In the genomic region with DNA sequence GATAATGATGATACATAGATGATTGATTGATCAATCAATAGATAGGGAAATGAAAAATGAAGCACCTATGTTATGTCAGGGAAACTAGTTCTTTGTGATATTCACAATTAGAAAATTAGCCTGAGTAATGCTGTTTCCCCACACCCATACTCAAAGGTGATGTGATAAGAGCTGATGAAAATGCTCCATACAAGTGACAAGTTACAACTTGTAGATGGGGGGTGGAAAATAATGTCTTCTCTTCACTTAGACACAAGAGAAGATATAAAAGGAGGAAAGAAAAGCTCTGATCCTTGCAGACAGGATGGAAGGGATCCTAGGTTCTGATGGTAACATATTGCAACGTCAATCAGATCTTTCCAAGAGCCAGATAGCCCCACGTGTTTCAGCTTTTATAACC, we compare ENCODE assay signal across 21 cellular contexts.
"Had no signal": no experiment of that assay in that cellular context is flagged by ENCODE, and none has a peak within 500 bp of the region (broad histone marks: within the 10 kb centered on the region; RNA-seq: fewer than 3 reads in every experiment).

No MANE protein-coding gene starts in this region.

- H3K4me1 ChIP-seq: esophagus muscularis mucosa, gastroesophageal sphincter, heart left ventricle, left lung, lower lobe of right lung had no signal

- DNase-seq: dermis blood vessel endothelial cell; effector CD4-positive, alpha-beta T cell; effector memory CD4-positive, alpha-beta T cell; foreskin melanocyte; heart left ventricle; hypothalamus; immature natural killer cell; left cardiac atrium; left lung; left ventricle myocardium superior; lower lobe of right lung; mucosa of descending colon; naive B cell; naive thymus-derived CD8-positive, alpha-beta T cell had no signal

- ATAC-seq: gastroesophageal sphincter; heart left ventricle; left cardiac atrium; left lung; left ventricle myocardium superior; lower lobe of right lung; mucosa of descending colon; naive thymus-derived CD8-positive, alpha-beta T cell had no signal

- H3K27me3 ChIP-seq: dorsolateral prefrontal cortex, esophagus muscularis mucosa, gastroesophageal sphincter, heart left ventricle, hepatocyte, left lung had no signal

- H3K4me3 ChIP-seq: coronary artery, dorsolateral prefrontal cortex, esophagus muscularis mucosa, gastroesophageal sphincter, heart left ventricle, hepatocyte, left lung, lower lobe of right lung, mucosa of descending colon had no signal

- H3K27ac Mint-ChIP-seq: immature natural killer cell; memory B cell; mesothelial cell of epicardium; naive B cell; naive thymus-derived CD8-positive, alpha-beta T cell had no signal

- H3K27me3 Mint-ChIP-seq: memory B cell; naive B cell; naive thymus-derived CD8-positive, alpha-beta T cell had no signal

- H3K4me1 Mint-ChIP-seq: immature natural killer cell; memory B cell; mesothelial cell of epicardium; naive B cell; naive thymus-derived CD8-positive, alpha-beta T cell had no signal

- H3K36me3 Mint-ChIP-seq: immature natural killer cell; memory B cell; mesothelial cell of epicardium; naive B cell; naive thymus-derived CD8-positive, alpha-beta T cell had no signal

- H3K27ac ChIP-seq: coronary artery, dorsolateral prefrontal cortex, esophagus muscularis mucosa, gastroesophageal sphincter, heart left ventricle, hepatocyte, left lung, lower lobe of right lung had no signal

- H3K9me3 Mint-ChIP-seq: memory B cell, mesothelial cell of epicardium had no signal

- H3K4me3 Mint-ChIP-seq: immature natural killer cell; memory B cell; mesothelial cell of epicardium; naive B cell; naive thymus-derived CD8-positive, alpha-beta T cell had no signal
